9 cellular contexts compared by ENCODE assay signal in the genomic region with DNA sequence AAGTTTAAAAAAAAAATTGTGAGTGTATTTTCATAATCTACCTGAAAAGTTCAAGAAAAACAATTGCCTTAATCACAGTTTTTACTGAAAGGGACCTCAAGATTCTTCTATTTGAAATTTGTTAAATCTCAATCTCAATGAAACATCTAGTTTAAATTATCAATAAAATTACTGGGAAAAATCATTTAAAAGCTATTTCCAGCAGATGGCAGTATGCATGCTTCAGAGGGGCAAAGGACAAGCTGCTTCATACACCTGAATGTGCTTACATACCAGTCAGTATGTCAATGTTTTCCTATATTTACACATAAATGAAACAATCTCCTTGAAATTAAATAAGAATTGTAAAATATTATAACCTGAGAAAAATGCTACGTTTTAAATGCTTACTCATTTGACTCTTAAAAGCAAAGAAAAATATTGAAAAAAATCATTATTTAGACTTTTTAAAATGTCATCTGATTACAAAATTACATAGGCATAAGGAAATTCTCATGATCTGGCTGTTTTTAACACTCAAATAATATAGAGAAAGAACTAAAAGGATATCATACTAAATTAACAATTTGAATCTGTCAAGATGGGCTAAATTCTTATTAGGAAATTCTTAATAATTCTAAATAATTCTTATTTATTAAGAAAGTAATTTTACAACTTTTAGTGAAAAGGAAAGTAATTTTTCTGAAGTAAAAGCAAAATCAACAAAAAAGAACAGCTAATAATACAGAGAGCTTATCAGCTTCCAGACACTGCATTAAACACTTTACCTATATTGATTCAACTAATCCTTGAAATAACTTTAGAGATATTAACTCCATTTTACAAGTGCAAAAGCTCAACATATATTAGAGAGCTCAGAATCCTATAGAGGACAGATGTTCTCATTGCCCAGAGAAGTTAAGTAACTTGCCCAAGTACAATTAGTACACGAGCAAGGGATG.
DNase-seq lines count a peak whose midpoint lies in the region; ATAC-seq and TF ChIP-seq lines count a peak whose summit lies in the region.
"Had no signal": no experiment of that assay in that cellular context is flagged by ENCODE, and none has a peak within 500 bp of the region (broad histone marks: within the 10 kb centered on the region; RNA-seq: fewer than 3 reads in every experiment).

No MANE protein-coding gene starts in this region.

- no peak overlapping the region for H3K27ac ChIP-seq in body of pancreas
- no peak overlapping the region for H3K27ac ChIP-seq in right lobe of liver

- H3K9me3 ChIP-seq in body of pancreas = no peaks in the 10 kb centered on the region
- no peaks in the 10 kb centered on the region for H3K9me3 ChIP-seq in right lobe of liver

- DNase-seq in NCI-H2029 (lab: John Stamatoyannopoulos, UW) (peak; percentile 3), NCI-H2029 treated with DMSO at 0.1 percent for 48 hours (lab: John Stamatoyannopoulos, UW) (no peak), NCI-H1092 treated with DMSO at 0.1 percent for 48 hours (lab: John Stamatoyannopoulos, UW) (peak; percentile 30), body of pancreas (peak in 1 of 4 donors; percentile 11), right lobe of liver (no peak), NCI-H187 treated with DMSO at 0.1 percent for 48 hours (lab: John Stamatoyannopoulos, UW) (no peak)
- DNase-seq in activated naive CD8-positive, alpha-beta T cell treated with anti-CD3 and anti-CD28 coated beads for 36 hours = no peak

- H3K4me3 ChIP-seq in body of pancreas = no peak overlapping the region
- H3K4me3 ChIP-seq in right lobe of liver = no peak overlapping the region

- peaks cover 10% of the 10 kb centered on the region for H3K27me3 Mint-ChIP-seq in activated naive CD8-positive, alpha-beta T cell treated with anti-CD3 and anti-CD28 coated beads for 36 hours

- intact Hi-C loops in body of pancreas (cut with DNase I) = no loop called here
- intact Hi-C loops in right lobe of liver (cut with DNase I) = no loop called here

- no peaks in the 10 kb centered on the region for H3K36me3 Mint-ChIP-seq in activated naive CD8-positive, alpha-beta T cell treated with anti-CD3 and anti-CD28 coated beads for 36 hours
- H3K36me3 Mint-ChIP-seq: CD4-positive, alpha-beta memory T cell had no signal

- no peak for TF ChIP-seq POLR2A in body of pancreas (IDR thresholded peaks at IDR 0.05)
- TF ChIP-seq POLR2A in right lobe of liver (IDR thresholded peaks at IDR 0.05) = no peak

- no peaks in the 10 kb centered on the region for H3K9me3 Mint-ChIP-seq in activated naive CD8-positive, alpha-beta T cell treated with anti-CD3 and anti-CD28 coated beads for 36 hours
- H3K9me3 Mint-ChIP-seq: CD4-positive, alpha-beta memory T cell had no signal

- peak in 6 of 7 experiments; percentile 48 to 58 (median 50) for TF ChIP-seq CTCF in body of pancreas (IDR thresholded peaks at IDR 0.05)
- TF ChIP-seq CTCF in right lobe of liver (IDR thresholded peaks at IDR 0.05) = peak; percentile 48 to 72 (median 64)

- H3K36me3 ChIP-seq in body of pancreas (replicated peaks in 1 of 2; ENCODE audit: insufficient read depth in 1 of 2, low read depth in 2 of 2) (no peaks in the 10 kb centered on the region), right lobe of liver (no peaks in the 10 kb centered on the region)

- no peaks in the 10 kb centered on the region for H3K4me1 Mint-ChIP-seq in activated naive CD8-positive, alpha-beta T cell treated with anti-CD3 and anti-CD28 coated beads for 36 hours
- H3K4me1 Mint-ChIP-seq: CD4-positive, alpha-beta memory T cell had no signal

- no peaks in the 10 kb centered on the region for H3K27me3 ChIP-seq in body of pancreas
- no peaks in the 10 kb centered on the region for H3K27me3 ChIP-seq in right lobe of liver

- H3K4me3 Mint-ChIP-seq in activated naive CD8-positive, alpha-beta T cell treated with anti-CD3 and anti-CD28 coated beads for 36 hours = no peak overlapping the region
- H3K4me3 Mint-ChIP-seq: CD4-positive, alpha-beta memory T cell had no signal

- no peak overlapping the region for H3K27ac Mint-ChIP-seq in activated naive CD8-positive, alpha-beta T cell treated with anti-CD3 and anti-CD28 coated beads for 36 hours
- H3K27ac Mint-ChIP-seq: CD4-positive, alpha-beta memory T cell had no signal

- WGBS in body of pancreas, 2 donors = 46 to 47% methylated on average over 2 of the region's 2 CpGs
- 33% methylated on average over 2 of the region's 2 CpGs for WGBS in right lobe of liver (ENCODE audit: insufficient coverage, low coverage, low lambda C conversion rate, missing lambda C conversion rate)

- ATAC-seq in body of pancreas (no peak), right lobe of liver (peak; percentile 56 to 71 (median 65)), HG02981 (IDR thresholded peaks at IDR 0.05; ENCODE audit: unreplicated experiment) (no peak)

- H3K4me1 ChIP-seq in body of pancreas = no peaks in the 10 kb centered on the region
- no peaks in the 10 kb centered on the region for H3K4me1 ChIP-seq in right lobe of liver

Comparison
In these comparisons a context has a peak if more than half of its experiments do, and no peak if none do; other contexts are left out.
1. DNase-seq: peak in NCI-H2029 (single experiment) and NCI-H1092 treated with DMSO at 0.1 percent for 48 hours (single experiment); none in NCI-H2029 treated with DMSO at 0.1 percent for 48 hours (single experiment), right lobe of liver (0 of 3), activated naive CD8-positive, alpha-beta T cell treated with anti-CD3 and anti-CD28 coated beads for 36 hours (single experiment) and NCI-H187 treated with DMSO at 0.1 percent for 48 hours (single experiment).
2. ATAC-seq: peak in right lobe of liver (4 of 4); none in body of pancreas (single experiment) and HG02981 (single experiment).